8 cellular contexts compared by ENCODE assay signal in genomic region chr6:43477235-43478007, GRCh38. TPM values are rescaled to one million over a fixed set of nuclear protein-coding genes. Genes with fewer than 3 reads are reported as not detected.
A peak's percentile ranks its signal among the peaks of the same experiment; 100 is the strongest.
DNase-seq lines count a peak whose midpoint lies in the region; ATAC-seq and TF ChIP-seq lines count a peak whose summit lies in the region.

TSS of gene TJAP1 (plus strand) at chr6:43477570. CDS start at chr6:43499002, 21,432 bp downstream.

- H3K27ac Mint-ChIP-seq in activated B cell treated with CpG ODN at 0.5 μM for 24 hours, result peak within 1 kb of the TSS; percentile 94
- peak within 1 kb of the TSS; percentile 91 to 98 (median 94) for H3K27ac Mint-ChIP-seq in immature natural killer cell

- intact Hi-C loops in activated B cell treated with CpG ODN at 0.5 μM for 24 hours (cut with micrococcal nuclease), result loop anchor here (1.0 to 2.0 kb wide), 8 partner anchors 22 to 307 kb away; partner anchors contain the start of genes ABCC10, DLK2, POLH and POLR1C

- DNase-seq in SIG-M5 treated with dmso at 0.1 percent for 504 hours (lab: John Stamatoyannopoulos, UW; ENCODE audit: unreplicated experiment) (peak; percentile 47), SIG-M5 (lab: John Stamatoyannopoulos, UW) (no peak), NCI-H2227 (lab: John Stamatoyannopoulos, UW; ENCODE audit: unreplicated experiment) (peak; percentile 93), activated B cell treated with CpG ODN at 0.5 μM for 24 hours (peak; percentile 98), cardiac fibroblast (ENCODE audit: low read depth in 2 of 2) (peak; percentile 78 to 83), immature natural killer cell (peak; percentile 90 to 93 (median 91)), smooth muscle cell of the brain vasculature (ENCODE audit: low read depth, low spot score) (peak; percentile 57)

- H3K36me3 Mint-ChIP-seq in activated B cell treated with CpG ODN at 0.5 μM for 24 hours (ENCODE audit: low read depth) (peaks cover 13% of the 10 kb centered on the region), immature natural killer cell (no peaks in the 10 kb centered on the region)

- H3K9me3 Mint-ChIP-seq in activated B cell treated with CpG ODN at 0.5 μM for 24 hours (no peaks in the 10 kb centered on the region), immature natural killer cell (no peaks in the 10 kb centered on the region)

- H3K4me1 Mint-ChIP-seq in activated B cell treated with CpG ODN at 0.5 μM for 24 hours, result peaks cover 41% of the 10 kb centered on the region
- peaks cover 31 to 50% of the 10 kb centered on the region in 2 donors for H3K4me1 Mint-ChIP-seq in immature natural killer cell

- TF ChIP-seq CTCF in activated B cell treated with CpG ODN at 0.5 μM for 24 hours (IDR thresholded peaks at IDR 0.05) (no peak), cardiac fibroblast (IDR thresholded peaks at IDR 0.05; ENCODE audit: low read depth, low read length) (no peak)

- CTCF ChIA-PET in activated B cell treated with CpG ODN at 0.5 μM for 24 hours (lab: Charles Lee), result interaction anchor here (1.1 to 1.3 kb wide), 3 partner anchors 22 to 28 kb away, joined by 3 to 5 read pairs (median 4); partner anchors contain the start of gene DLK2

- POLR2A ChIA-PET in activated B cell treated with CpG ODN at 0.5 μM for 24 hours (lab: Charles Lee), result interaction anchor here (0.6 to 2.5 kb wide), 31 partner anchors 9 to 787 kb away, joined by 3 to 15 read pairs (median 4); partner anchors contain the start of genes ABCC10, CNPY3, DLK2 and DNPH1

- peak; percentile 94 for ATAC-seq in HG03095 (IDR thresholded peaks at IDR 0.05; ENCODE audit: unreplicated experiment)
- ATAC-seq in activated B cell treated with CpG ODN at 0.5 μM for 24 hours (ENCODE audit: low read depth), result peak; percentile 100

- no peaks in the 10 kb centered on the region for H3K27me3 Mint-ChIP-seq in activated B cell treated with CpG ODN at 0.5 μM for 24 hours
- peaks cover 0 to 7% (median 2%) of the 10 kb centered on the region in 3 donors for H3K27me3 Mint-ChIP-seq in immature natural killer cell (ENCODE audit: low read depth in 3 of 3)

- peak within 1 kb of the TSS; percentile 61 to 66 for H3K4me3 ChIP-seq in cardiac fibroblast (replicated peaks in 1 of 2; ENCODE audit: low read depth in 2 of 2, low read length in 2 of 2)

- H3K4me3 Mint-ChIP-seq in activated B cell treated with CpG ODN at 0.5 μM for 24 hours (peak within 1 kb of the TSS; percentile 96), immature natural killer cell (peak within 1 kb of the TSS; percentile 80 to 95 (median 87))

RNA-seq across cellular contexts. Expression of gene TJAP1, which starts in this region (rescaled TPM):
- 36.0 and 45.3 TPM in 2 replicates for total RNA-seq in activated B cell treated with CpG ODN at 0.5 μM for 24 hours
- 10 to 100 TPM in 1 of 3 donors, 1 to 10 TPM in 2; 2.6 to 10.9 (median 3.4) TPM for polyA plus RNA-seq in immature natural killer cell
